ENCODE assay signal across 1 cellular context in genomic region chr19:9916719-9917118, GRCh38.
TF ChIP-seq lines count a peak whose summit lies in the region.

No MANE protein-coding gene starts in this region.

TF ChIP-seq in IMR-90, 13 proteins besides CTCF, POLR2A, EP300 and RAD21:
- no peak for TF ChIP-seq RFX5 (IDR thresholded peaks at IDR 0.05; ENCODE audit: low read depth, low read length)
- TF ChIP-seq MXI1 (IDR thresholded peaks at IDR 0.05; ENCODE audit: borderline replicate concordance, low read depth, low read length) = no peak
- TF ChIP-seq FOS (IDR thresholded peaks at IDR 0.05; ENCODE audit: low read depth, low read length) = no peak
- no peak for TF ChIP-seq BHLHE40 (IDR thresholded peaks at IDR 0.05; ENCODE audit: low read depth, low read length)
- no peak for TF ChIP-seq MAZ (IDR thresholded peaks at IDR 0.05; ENCODE audit: borderline replicate concordance, low read depth, low read length)
- no peak for TF ChIP-seq CHD1 (IDR thresholded peaks at IDR 0.05; ENCODE audit: low read depth, low read length)
- no peak for TF ChIP-seq USF2 (IDR thresholded peaks at IDR 0.05; ENCODE audit: low read depth, low read length)
- no peak for TF ChIP-seq ELK1 (IDR thresholded peaks at IDR 0.05; ENCODE audit: borderline replicate concordance, low read depth, low read length)
- no peak for TF ChIP-seq CEBPB (IDR thresholded peaks at IDR 0.05; ENCODE audit: low read depth, low read length)
- no peak for TF ChIP-seq RCOR1 (IDR thresholded peaks at IDR 0.05; ENCODE audit: insufficient replicate concordance, low read length)
- TF ChIP-seq SMC3 (IDR thresholded peaks at IDR 0.05; ENCODE audit: low read depth, low read length) = no peak
- no peak for TF ChIP-seq MAFK (IDR thresholded peaks at IDR 0.05; ENCODE audit: low read depth, low read length)
- no peak for TF ChIP-seq NFE2L2 (IDR thresholded peaks at IDR 0.05; ENCODE audit: low read depth, low read length)
